9 cellular contexts compared by ENCODE assay signal in the genomic region with DNA sequence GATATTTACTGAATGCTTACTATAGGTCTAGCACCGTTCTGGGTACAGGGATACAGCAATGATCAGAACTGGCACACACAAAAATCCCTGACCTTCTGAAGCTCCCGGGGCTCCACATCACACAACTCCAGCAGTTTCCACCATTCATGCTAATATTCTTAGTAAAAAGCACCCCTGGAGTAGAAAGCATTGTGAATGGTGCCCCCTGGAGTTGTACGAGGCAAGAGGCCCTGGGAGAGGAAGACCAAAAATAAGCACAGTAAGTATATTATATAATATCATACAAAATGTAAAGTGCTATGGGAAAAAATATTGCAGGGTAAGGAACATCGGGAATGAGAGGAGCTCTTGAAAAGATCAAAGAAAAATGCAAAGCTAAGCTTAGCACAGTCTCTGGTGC. TPM values are rescaled to one million over a fixed set of nuclear protein-coding genes. Genes with fewer than 3 reads are reported as not detected.
A peak's percentile ranks its signal among the peaks of the same experiment; 100 is the strongest.
DNase-seq lines count a peak whose midpoint lies in the region; ATAC-seq and TF ChIP-seq lines count a peak whose summit lies in the region.
"Had no signal": no experiment of that assay in that cellular context is flagged by ENCODE, and none has a peak within 500 bp of the region (broad histone marks: within the 10 kb centered on the region; RNA-seq: fewer than 3 reads in every experiment).

No MANE protein-coding gene starts in this region.

- intact Hi-C loops in dendritic cell treated with granulocyte-macrophage colony-stimulating factor and Interleukin-4, amounts not matched to agents 40 ng/mL and 50 ng/mL, for 4 days (cut with micrococcal nuclease), result no loop called here
- intact Hi-C loops in Caco-2 (cut with micrococcal nuclease; ENCODE audit: unreplicated experiment), result no loop called here

- peak overlapping the region in 1 of 4 donors; percentile 93 for H3K4me3 Mint-ChIP-seq in CD4-positive, CD25-positive, alpha-beta regulatory T cell
- no peak overlapping the region for H3K4me3 Mint-ChIP-seq in dendritic cell treated with granulocyte-macrophage colony-stimulating factor and Interleukin-4, amounts not matched to agents 40 ng/mL and 50 ng/mL, for 4 days
- H3K4me3 Mint-ChIP-seq in Caco-2 (ENCODE audit: unreplicated experiment), result no peak overlapping the region

- H3K27me3 Mint-ChIP-seq in CD4-positive, CD25-positive, alpha-beta regulatory T cell, result peaks cover 14% of the 10 kb centered on the region
- peaks cover 10% of the 10 kb centered on the region for H3K27me3 Mint-ChIP-seq in dendritic cell treated with granulocyte-macrophage colony-stimulating factor and Interleukin-4, amounts not matched to agents 40 ng/mL and 50 ng/mL, for 4 days
- H3K27me3 Mint-ChIP-seq in Caco-2 (ENCODE audit: insufficient read depth, unreplicated experiment), result peaks cover 8% of the 10 kb centered on the region

- no peak for DNase-seq in CD4-positive, CD25-positive, alpha-beta regulatory T cell
- peak; percentile 30 to 35 for DNase-seq in Kasumi-1 (lab: John Stamatoyannopoulos, UW)
- no peak for DNase-seq in SKM-1 treated with dmso at 0.1 percent for 144 hours (lab: John Stamatoyannopoulos, UW; ENCODE audit: unreplicated experiment)
- DNase-seq in Caco-2, result no peak

- H3K36me3 Mint-ChIP-seq in CD4-positive, CD25-positive, alpha-beta regulatory T cell, result no peaks in the 10 kb centered on the region
- no peaks in the 10 kb centered on the region for H3K36me3 Mint-ChIP-seq in dendritic cell treated with granulocyte-macrophage colony-stimulating factor and Interleukin-4, amounts not matched to agents 40 ng/mL and 50 ng/mL, for 4 days (ENCODE audit: low read depth)
- H3K36me3 Mint-ChIP-seq in Caco-2 (ENCODE audit: insufficient read depth, unreplicated experiment), result no peaks in the 10 kb centered on the region

- H3K27ac Mint-ChIP-seq in CD4-positive, CD25-positive, alpha-beta regulatory T cell, result peak overlapping the region in 2 of 3 donors; percentile 68 to 80
- peak overlapping the region; percentile 77 for H3K27ac Mint-ChIP-seq in dendritic cell treated with granulocyte-macrophage colony-stimulating factor and Interleukin-4, amounts not matched to agents 40 ng/mL and 50 ng/mL, for 4 days
- H3K27ac Mint-ChIP-seq in Caco-2 (ENCODE audit: unreplicated experiment), result no peak overlapping the region

- no peak for TF ChIP-seq CTCF in neutrophil (IDR thresholded peaks at IDR 0.05)
- no peak for TF ChIP-seq CTCF in Caco-2 (IDR thresholded peaks at IDR 0.05; ENCODE audit: insufficient read depth in 1 of 2, low read depth in 1 of 2, low read length in 1 of 2, severe bottlenecking in 1 of 2, unreplicated experiment in 1 of 2)

- peak overlapping the region; percentile 91 for H3K4me3 ChIP-seq in CD4-positive, CD25-positive, alpha-beta regulatory T cell (ENCODE audit: low read depth, low read length)
- H3K4me3 ChIP-seq in neutrophil (ENCODE audit: low read depth in 1 of 2, low read length in 1 of 2) (no peak overlapping the region), Caco-2 (ENCODE audit: low read depth, low read length) (no peak overlapping the region)
- H3K4me3 ChIP-seq: lung had no signal

- H3K27ac ChIP-seq in CD4-positive, CD25-positive, alpha-beta regulatory T cell (ENCODE audit: insufficient read depth, low read length, poor library complexity, severe bottlenecking), result peak overlapping the region; percentile 26
- H3K27ac ChIP-seq in neutrophil, result peak overlapping the region; percentile 67

- H3K9me3 Mint-ChIP-seq in CD4-positive, CD25-positive, alpha-beta regulatory T cell, result no peaks in the 10 kb centered on the region
- H3K9me3 Mint-ChIP-seq in dendritic cell treated with granulocyte-macrophage colony-stimulating factor and Interleukin-4, amounts not matched to agents 40 ng/mL and 50 ng/mL, for 4 days, result no peaks in the 10 kb centered on the region
- no peaks in the 10 kb centered on the region for H3K9me3 Mint-ChIP-seq in Caco-2 (ENCODE audit: unreplicated experiment)

- H3K36me3 ChIP-seq in CD4-positive, CD25-positive, alpha-beta regulatory T cell (ENCODE audit: control insufficient read depth, insufficient read depth, low read length), result no peaks in the 10 kb centered on the region
- H3K36me3 ChIP-seq in neutrophil, result no peaks in the 10 kb centered on the region
- no peaks in the 10 kb centered on the region; the same call in 1 of the 2 replicates for H3K36me3 ChIP-seq in Caco-2 (ENCODE audit: control insufficient read depth, insufficient read depth, low read length)

- BruUV-seq in Caco-2 (replicated peaks; lab: Mats Ljungman, UMichigan), result no TSS peak

- H3K4me1 Mint-ChIP-seq in CD4-positive, CD25-positive, alpha-beta regulatory T cell, result peaks cover 11 to 44% (median 21%) of the 10 kb centered on the region in 4 donors
- H3K4me1 Mint-ChIP-seq in dendritic cell treated with granulocyte-macrophage colony-stimulating factor and Interleukin-4, amounts not matched to agents 40 ng/mL and 50 ng/mL, for 4 days (ENCODE audit: low read depth), result peaks cover 41% of the 10 kb centered on the region
- no peaks in the 10 kb centered on the region for H3K4me1 Mint-ChIP-seq in Caco-2 (ENCODE audit: low read depth, unreplicated experiment)

- ATAC-seq in CD4-positive, CD25-positive, alpha-beta regulatory T cell (ENCODE audit: low read depth in 2 of 2), result no peak
- ATAC-seq in HG03097 (IDR thresholded peaks at IDR 0.05; ENCODE audit: low FRiP score, unreplicated experiment) (no peak), HG02870 (IDR thresholded peaks at IDR 0.05; ENCODE audit: unreplicated experiment) (no peak)

- CTCF ChIA-PET in Caco-2 (lab: Charles Lee), result interaction anchor here (2.0 kb wide), 1 partner anchor 52 kb away, joined by 9 read pairs; no protein-coding TSS in a partner anchor

- peaks cover 29% of the 10 kb centered on the region for H3K4me1 ChIP-seq in CD4-positive, CD25-positive, alpha-beta regulatory T cell (ENCODE audit: control insufficient read depth, insufficient read depth, low read length, poor library complexity, severe bottlenecking)
- H3K4me1 ChIP-seq in neutrophil (ENCODE audit: control insufficient read depth in 1 of 2, insufficient read depth in 1 of 2, low read depth in 1 of 2, low read length in 1 of 2) (peaks cover 19 to 20% of the 10 kb centered on the region in 2 experiments), Caco-2 (no peaks in the 10 kb centered on the region; the same call in 1 of the 2 replicates)

- no peaks in the 10 kb centered on the region for H3K9me3 ChIP-seq in CD4-positive, CD25-positive, alpha-beta regulatory T cell (ENCODE audit: control insufficient read depth in 2 of 2, low read length in 2 of 2)
- H3K9me3 ChIP-seq in neutrophil (no peaks in the 10 kb centered on the region), Caco-2 (no peaks in the 10 kb centered on the region)

- peaks cover 4% of the 10 kb centered on the region for H3K27me3 ChIP-seq in CD4-positive, CD25-positive, alpha-beta regulatory T cell (ENCODE audit: control insufficient read depth, insufficient read depth, low read length)
- H3K27me3 ChIP-seq in neutrophil (peaks cover 18% of the 10 kb centered on the region), Caco-2 (replicated peaks; ENCODE audit: control insufficient read depth, insufficient read depth, low read length) (no peaks in the 10 kb centered on the region)

- POLR2A ChIA-PET in Caco-2 (lab: Charles Lee), result no interaction called here

RNA-seq across cellular contexts. Expression of a gene that starts 0.8 kb away (rescaled TPM):
- total RNA-seq in CD4-positive, CD25-positive, alpha-beta regulatory T cell, result 8.1 TPM
- polyA plus RNA-seq in CD4-positive, CD25-positive, alpha-beta regulatory T cell, result 1 to 10 TPM; 1.8 to 3.7 (median 2.4) TPM
- total RNA-seq in Caco-2 (2022), result 1.3 and 1.6 TPM in 2 replicates

Comparison
In these comparisons a context has a peak if more than half of its experiments do, and no peak if none do; other contexts are left out.
1. DNase-seq: peak in Kasumi-1 (2 of 2); none in CD4-positive, CD25-positive, alpha-beta regulatory T cell (0 of 3), SKM-1 treated with dmso at 0.1 percent for 144 hours (single experiment) and Caco-2 (0 of 2).